In the genomic region with DNA sequence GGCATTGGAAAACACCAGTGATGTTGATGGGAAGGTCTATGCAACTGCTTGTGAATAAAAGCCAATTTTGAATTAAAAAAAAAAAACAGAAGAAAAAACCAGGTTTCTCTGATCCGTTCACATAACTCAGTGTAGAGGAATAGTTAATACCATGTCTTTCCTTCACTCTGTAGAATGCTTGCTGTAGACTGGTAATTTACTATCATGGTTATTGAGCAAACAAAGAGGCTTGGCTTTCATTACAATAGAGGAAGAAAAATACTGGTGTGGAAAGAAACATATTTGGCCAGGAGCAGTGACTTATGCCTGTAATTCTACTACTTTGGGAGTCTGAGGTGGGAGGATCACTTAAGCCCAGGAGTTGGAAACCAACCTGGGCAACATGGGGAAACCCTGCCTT, we compare ENCODE assay signal across 31 cellular contexts.
"Had no signal": no experiment of that assay in that cellular context is flagged by ENCODE, and none has a peak within 500 bp of the region (broad histone marks: within the 10 kb centered on the region; RNA-seq: fewer than 3 reads in every experiment).

No MANE protein-coding gene starts in this region.

- H3K36me3 Mint-ChIP-seq: activated CD4-positive, alpha-beta memory T cell treated with anti-CD3 and anti-CD28 coated beads for 36 hours; activated CD8-positive, alpha-beta memory T cell treated with anti-CD3 and anti-CD28 coated beads, Interleukin-2, amount 10 ng/mL, durations not matched to agents 7 days and 5 days; activated naive CD4-positive, alpha-beta T cell treated with anti-CD3 and anti-CD28 coated beads, Interleukin-2, amount 50 U/mL, for 24 hours; activated naive CD8-positive, alpha-beta T cell treated with anti-CD3 and anti-CD28 coated beads for 36 hours had no signal

- H3K9me3 Mint-ChIP-seq: activated CD4-positive, alpha-beta memory T cell treated with anti-CD3 and anti-CD28 coated beads for 36 hours; activated CD4-positive, alpha-beta T cell treated with anti-CD3 and anti-CD28 coated beads, Interleukin-2, amount 10 ng/mL, durations not matched to agents 24 days and 14 days; activated naive CD4-positive, alpha-beta T cell treated with anti-CD3 and anti-CD28 coated beads for 36 hours; activated naive CD4-positive, alpha-beta T cell treated with anti-CD3 and anti-CD28 coated beads, Interleukin-2, amount 50 U/mL, for 24 hours; activated naive CD8-positive, alpha-beta T cell treated with anti-CD3 and anti-CD28 coated beads for 36 hours; activated T-helper 1 cell treated with anti-CD3 and anti-CD28 coated beads, Interleukin-12 subunit alpha, Interleukin-12 subunit beta, Interleukin-2, Interleukin-4 antibody, amounts not matched to agents 30 ng/mL and 10 ng/mL and 1 ng/mL, durations not matched to agents 14 hours and 24 hours and 36 hours; activated T-helper 2 cell treated with anti-CD3 and anti-CD28 coated beads, Interferon-gamma antibody, Interleukin-2, Interleukin-4, amounts not matched to agents 10 μg/mL and 5 μg/mL and 100 μg/mL, durations not matched to agents 14 hours and 24 hours and 36 hours had no signal

- DNase-seq: activated CD4-positive, alpha-beta memory T cell treated with anti-CD3 and anti-CD28 coated beads for 36 hours; activated CD4-positive, alpha-beta T cell treated with anti-CD3 and anti-CD28 coated beads for 36 hours; activated CD4-positive, alpha-beta T cell treated with anti-CD3 and anti-CD28 coated beads, Interleukin-2, amount 10 ng/mL, durations not matched to agents 24 days and 14 days; activated CD4-positive, CD25-positive, alpha-beta regulatory T cell; activated CD4-positive, CD25-positive, alpha-beta regulatory T cell treated with anti-CD3 and anti-CD28 coated beads, Interleukin-2, amount 50 U/mL, for 72 hours; activated CD8-positive, alpha-beta memory T cell treated with anti-CD3 and anti-CD28 coated beads, Interleukin-2, amount 10 ng/mL, durations not matched to agents 7 days and 5 days; activated CD8-positive, alpha-beta memory T cell treated with anti-CD3 and anti-CD28 coated beads, Interleukin-2, amount 50 U/mL, for 4 hours; activated CD8-positive, alpha-beta T cell treated with anti-CD3 and anti-CD28 coated beads, Interleukin-2, amount 10 ng/mL, durations not matched to agents 7 days and 5 days; activated effector memory CD4-positive, alpha-beta T cell treated with anti-CD3 and anti-CD28 coated beads, Interleukin-2, amount 50 U/mL, for 16 hours; activated naive CD4-positive, alpha-beta T cell treated with anti-CD3 and anti-CD28 coated beads for 36 hours; activated naive CD8-positive, alpha-beta T cell treated with anti-CD3 and anti-CD28 coated beads for 36 hours; activated naive CD8-positive, alpha-beta T cell treated with anti-CD3 and anti-CD28 coated beads, Interleukin-2, amount 50 U/mL, for 24 hours; activated T-cell treated with anti-CD3 and anti-CD28 coated beads, Interleukin-2, amount 50 U/mL, for 1 hour; activated T-cell treated with anti-CD3 and anti-CD28 coated beads, Interleukin-2, amount 50 U/mL, for 48 hours; adrenal gland; amygdala; aorta; body of pancreas; central memory CD4-positive, alpha-beta T cell; cerebellar nuclear complex; colonic mucosa; dorsolateral prefrontal cortex; effector memory CD4-positive, alpha-beta T cell; endodermal cell; foreskin fibroblast; head of caudate nucleus; T-helper 2 cell had no signal

- H3K27ac Mint-ChIP-seq: activated CD4-positive, alpha-beta memory T cell treated with anti-CD3 and anti-CD28 coated beads for 36 hours; activated CD4-positive, alpha-beta T cell treated with anti-CD3 and anti-CD28 coated beads for 36 hours; activated CD4-positive, alpha-beta T cell treated with anti-CD3 and anti-CD28 coated beads, Interleukin-2, amount 10 ng/mL, durations not matched to agents 24 days and 14 days; activated CD8-positive, alpha-beta memory T cell treated with anti-CD3 and anti-CD28 coated beads, Interleukin-2, amount 10 ng/mL, durations not matched to agents 7 days and 5 days; activated CD8-positive, alpha-beta T cell treated with anti-CD3 and anti-CD28 coated beads, Interleukin-2, amount 10 ng/mL, durations not matched to agents 7 days and 5 days; activated naive CD4-positive, alpha-beta T cell treated with anti-CD3 and anti-CD28 coated beads for 36 hours; activated naive CD4-positive, alpha-beta T cell treated with anti-CD3 and anti-CD28 coated beads, Interleukin-2, amount 50 U/mL, for 24 hours; activated naive CD8-positive, alpha-beta T cell treated with anti-CD3 and anti-CD28 coated beads for 36 hours; activated naive CD8-positive, alpha-beta T cell treated with anti-CD3 and anti-CD28 coated beads, Interleukin-2, amount 50 U/mL, for 24 hours; activated T-helper 1 cell treated with anti-CD3 and anti-CD28 coated beads, Interleukin-12 subunit alpha, Interleukin-12 subunit beta, Interleukin-2, Interleukin-4 antibody, amounts not matched to agents 30 ng/mL and 10 ng/mL and 1 ng/mL, durations not matched to agents 14 hours and 24 hours and 36 hours; activated T-helper 2 cell treated with anti-CD3 and anti-CD28 coated beads, Interferon-gamma antibody, Interleukin-2, Interleukin-4, amounts not matched to agents 10 μg/mL and 5 μg/mL and 100 μg/mL, durations not matched to agents 14 hours and 24 hours and 36 hours; endodermal cell had no signal

- H3K4me3 Mint-ChIP-seq: activated CD4-positive, alpha-beta memory T cell treated with anti-CD3 and anti-CD28 coated beads for 36 hours; activated CD4-positive, alpha-beta T cell treated with anti-CD3 and anti-CD28 coated beads for 36 hours; activated CD4-positive, alpha-beta T cell treated with anti-CD3 and anti-CD28 coated beads, Interleukin-2, amount 10 ng/mL, durations not matched to agents 24 days and 14 days; activated CD8-positive, alpha-beta memory T cell treated with anti-CD3 and anti-CD28 coated beads, Interleukin-2, amount 10 ng/mL, durations not matched to agents 7 days and 5 days; activated CD8-positive, alpha-beta T cell treated with anti-CD3 and anti-CD28 coated beads, Interleukin-2, amount 10 ng/mL, durations not matched to agents 7 days and 5 days; activated naive CD4-positive, alpha-beta T cell treated with anti-CD3 and anti-CD28 coated beads for 36 hours; activated naive CD4-positive, alpha-beta T cell treated with anti-CD3 and anti-CD28 coated beads, Interleukin-2, amount 50 U/mL, for 24 hours; activated naive CD8-positive, alpha-beta T cell treated with anti-CD3 and anti-CD28 coated beads for 36 hours; activated naive CD8-positive, alpha-beta T cell treated with anti-CD3 and anti-CD28 coated beads, Interleukin-2, amount 50 U/mL, for 24 hours; activated T-helper 1 cell treated with anti-CD3 and anti-CD28 coated beads, Interleukin-12 subunit alpha, Interleukin-12 subunit beta, Interleukin-2, Interleukin-4 antibody, amounts not matched to agents 30 ng/mL and 10 ng/mL and 1 ng/mL, durations not matched to agents 14 hours and 24 hours and 36 hours; endodermal cell had no signal

- H3K27me3 Mint-ChIP-seq: activated CD4-positive, alpha-beta T cell treated with anti-CD3 and anti-CD28 coated beads for 36 hours had no signal

- ATAC-seq: activated CD4-positive, alpha-beta T cell treated with anti-CD3 and anti-CD28 coated beads for 36 hours; activated CD8-positive, alpha-beta memory T cell treated with anti-CD3 and anti-CD28 coated beads, Interleukin-2, amount 10 ng/mL, durations not matched to agents 7 days and 5 days; activated CD8-positive, alpha-beta T cell treated with anti-CD3 and anti-CD28 coated beads, Interleukin-2, amount 10 ng/mL, durations not matched to agents 7 days and 5 days; activated naive CD8-positive, alpha-beta T cell treated with anti-CD3 and anti-CD28 coated beads, Interleukin-2, amount 50 U/mL, for 24 hours; body of pancreas; esophagus mucosa had no signal

- H3K4me1 Mint-ChIP-seq: activated CD4-positive, alpha-beta T cell treated with anti-CD3 and anti-CD28 coated beads, Interleukin-2, amount 10 ng/mL, durations not matched to agents 24 days and 14 days had no signal
